In the genomic region with DNA sequence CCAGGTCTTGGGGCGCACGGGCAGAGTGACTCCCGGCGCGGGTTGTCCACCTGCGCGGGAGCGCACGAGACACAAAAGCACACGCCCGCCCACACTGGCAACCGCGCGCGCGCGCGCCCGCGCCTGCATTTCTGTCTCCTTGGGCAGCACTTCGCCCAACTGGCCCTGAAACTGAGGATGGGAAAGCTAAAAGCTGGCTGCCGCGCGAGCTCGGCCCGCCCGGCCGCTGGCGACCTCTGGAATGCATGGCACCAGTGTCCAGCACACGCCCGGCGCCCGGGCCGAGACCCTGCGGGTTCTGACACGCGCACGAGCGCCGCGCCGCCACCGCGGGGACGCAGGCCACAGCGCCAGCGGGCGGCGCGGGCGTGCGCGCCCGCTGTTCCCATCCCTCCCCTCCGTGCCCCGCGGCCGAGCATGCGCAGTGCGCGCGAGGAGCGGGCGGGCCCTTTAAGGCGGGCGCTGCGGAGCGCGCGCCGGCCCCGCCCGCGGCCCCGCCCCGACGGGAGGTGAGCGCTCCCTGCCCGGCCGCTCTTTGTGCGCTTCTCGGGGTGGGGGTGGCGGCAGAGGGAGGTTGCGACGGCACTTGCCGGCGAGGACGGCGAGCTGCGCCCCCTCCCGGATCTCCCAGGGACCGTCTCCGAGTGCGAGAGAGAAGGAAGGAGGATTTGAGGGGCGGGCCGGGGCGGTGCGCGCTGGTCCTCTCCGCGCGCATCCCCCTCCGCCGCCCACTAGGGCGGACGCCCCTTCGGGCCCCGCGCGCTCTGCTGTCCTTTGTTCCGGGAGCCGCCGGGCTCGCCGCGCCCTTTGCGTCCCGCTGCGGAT, we compare ENCODE assay signal across 8 cellular contexts. TPM values are rescaled to one million over a fixed set of nuclear protein-coding genes. Genes with fewer than 3 reads are reported as not detected.
DNase-seq lines count a peak whose midpoint lies in the region; ATAC-seq and TF ChIP-seq lines count a peak whose summit lies in the region.

No MANE protein-coding gene starts in this region.

- DNase-seq in COR-L47 (lab: John Stamatoyannopoulos, UW), result peak; percentile 90
- peak; percentile 86 for DNase-seq in HT1080 (ENCODE audit: low read depth)
- DNase-seq in NOMO-1 treated with dmso at 0.1 percent for 144 hours (lab: John Stamatoyannopoulos, UW; ENCODE audit: unreplicated experiment), result peak; percentile 82
- peak; percentile 93 for DNase-seq in activated CD8-positive, alpha-beta memory T cell treated with anti-CD3 and anti-CD28 coated beads, Interleukin-2, amount 50 U/mL, for 48 hours
- peak; percentile 88 for DNase-seq in epithelial cell of esophagus (ENCODE audit: low read depth)
- DNase-seq in mucosa of gallbladder (ENCODE audit: low spot score), result peak; percentile 91
- DNase-seq in stimulated activated CD8-positive, alpha-beta memory T cell treated with anti-CD3 and anti-CD28 coated beads, Interleukin-4, amount 100 ng/mL, for 1 hour (ENCODE audit: low read depth in 2 of 2, low spot score in 1 of 2), result peak; percentile 62 to 65

- ATAC-seq in GM21360 (IDR thresholded peaks at IDR 0.05; ENCODE audit: unreplicated experiment), result peak; percentile 65

- peak overlapping the region; percentile 58 for H3K4me3 ChIP-seq in epithelial cell of esophagus (ENCODE audit: low read length)

- TF ChIP-seq CTCF in epithelial cell of esophagus (IDR thresholded peaks at IDR 0.05; ENCODE audit: insufficient read depth, low read depth, low read length, missing control alignments), result peak; percentile 42

RNA-seq across cellular contexts. Expression of gene MEX3B, which starts 1.1 kb away (rescaled TPM):
- 1.9 and 2.4 TPM in 2 replicates for total RNA-seq in HT1080 (2014; rRNA removed; shearing (Covaris generic))
- polyA plus RNA-seq in HT1080 (2015; cell fraction: cytosol; rRNA removed), result 2.2 and 2.9 TPM in 2 replicates
- polyA plus RNA-seq in HT1080 (2015; cell fraction: nucleus; rRNA removed), result 4.3 and 4.7 TPM in 2 replicates
- total RNA-seq in mucosa of gallbladder, result 4.1 TPM

Comparison
In these comparisons a context has a peak if more than half of its experiments do, and no peak if none do; other contexts are left out.
1. Peak in every context shown above with its lines: DNase-seq, ATAC-seq and H3K4me3 ChIP-seq.